20 cellular contexts compared by ENCODE assay signal in the genomic region with DNA sequence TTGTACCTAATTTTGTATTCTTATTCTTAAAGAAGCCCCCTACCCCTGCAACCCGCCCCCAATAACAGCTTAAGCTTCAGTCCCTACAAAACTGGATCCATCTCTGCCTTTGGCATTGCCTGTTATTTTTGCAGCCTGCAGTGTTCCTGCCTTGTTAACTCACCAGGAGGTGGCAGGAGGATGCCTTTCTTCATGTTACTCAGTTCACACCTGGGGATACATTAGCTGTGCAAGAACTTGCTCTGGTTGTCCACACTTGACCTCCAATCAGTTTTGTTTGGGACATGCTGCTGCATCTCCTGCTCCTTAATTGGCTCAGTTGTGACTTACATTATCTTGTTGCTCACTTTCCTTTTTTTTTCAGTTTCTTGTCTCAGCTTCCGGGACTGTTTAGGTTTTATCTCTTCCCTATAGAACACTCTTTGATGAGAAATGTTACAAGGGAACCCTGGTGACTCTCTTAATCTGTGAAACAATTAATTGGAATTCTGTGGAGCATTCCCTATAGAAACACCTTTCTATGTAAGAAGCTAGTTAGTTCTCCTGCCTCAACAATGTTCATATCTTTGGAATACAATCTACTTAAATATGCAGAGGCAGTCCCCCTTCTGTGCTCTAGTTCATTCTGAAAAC.
DNase-seq lines count a peak whose midpoint lies in the region; ATAC-seq, FAIRE-seq and TF ChIP-seq lines count a peak whose summit lies in the region.
"Had no signal": no experiment of that assay in that cellular context is flagged by ENCODE, and none has a peak within 500 bp of the region (broad histone marks: within the 10 kb centered on the region; RNA-seq: fewer than 3 reads in every experiment).

No MANE protein-coding gene starts in this region.

- ATAC-seq in GM19455 (IDR thresholded peaks at IDR 0.05; ENCODE audit: unreplicated experiment), result no peak
- ATAC-seq: activated T-cell treated with anti-CD3 and anti-CD28 coated beads, Interleukin-2, amount 50 U/mL, for 72 hours; CD8-positive, alpha-beta T cell had no signal

- H3K14ac ChIP-seq in mesenchymal stem cell (ENCODE audit: low read length in 2 of 2), result no peak overlapping the region

- no TSS peak for BruUV-seq in OCI-LY7 (replicated peaks; lab: Mats Ljungman, UMichigan)

- H3K4me2 ChIP-seq in mesenchymal stem cell (ENCODE audit: low read length, poor library complexity, severe bottlenecking), result peak overlapping the region; percentile 21
- H3K4me2 ChIP-seq in OCI-LY7 (ENCODE audit: low read length), result no peak overlapping the region

- no peak overlapping the region for H2AK5ac ChIP-seq in mesenchymal stem cell (ENCODE audit: low read length, severe bottlenecking)

- no peak overlapping the region for H3K23ac ChIP-seq in mesenchymal stem cell (ENCODE audit: low read length in 2 of 2)

- CTCF ChIA-PET in OCI-LY7 (lab: Charles Lee; ENCODE audit: unreplicated experiment), result no interaction called here

- intact Hi-C loops in OCI-LY7 (cut with micrococcal nuclease; ENCODE audit: unreplicated experiment), result no loop called here

- H3K18ac ChIP-seq in mesenchymal stem cell (ENCODE audit: low read depth in 1 of 2, low read length in 2 of 2), result no peak overlapping the region

- no peaks in the 10 kb centered on the region for H3K9me2 ChIP-seq in OCI-LY7 (ENCODE audit: insufficient read depth, low read length)

- no peaks in the 10 kb centered on the region for H3K79me1 ChIP-seq in mesenchymal stem cell (replicated peaks; ENCODE audit: low read length, poor library complexity, severe bottlenecking)

- DNase-seq in bronchial epithelial cell (ENCODE audit: low read depth), result peak; percentile 18
- DNase-seq in mesenchymal stem cell, result no peak
- DNase-seq in OCI-LY7 (ENCODE audit: low spot score), result no peak
- DNase-seq in NCI-H1930 (lab: John Stamatoyannopoulos, UW), result no peak
- DNase-seq: activated T-cell treated with anti-CD3 and anti-CD28 coated beads, Interleukin-2, amount 50 U/mL, for 72 hours; CD8-positive, alpha-beta T cell; colonic mucosa; HFFc6; hippocampal formation; NCI-H1048; NCI-H446; stimulated activated naive CD4-positive, alpha-beta T cell; T1000; uterus had no signal

- no peak overlapping the region for H4K91ac ChIP-seq in mesenchymal stem cell (ENCODE audit: low read length)

- 18% methylated on average over 1 of the region's 2 CpGs for WGBS in mesenchymal stem cell

- no peak overlapping the region for H4K8ac ChIP-seq in mesenchymal stem cell (ENCODE audit: low read length)

- no peaks in the 10 kb centered on the region for H4K20me1 ChIP-seq in OCI-LY7 (ENCODE audit: insufficient read depth, low read length)

- TF ChIP-seq CTCF in GM12873 (IDR thresholded peaks at IDR 0.05; ENCODE audit: insufficient read depth, low read depth, low read length, missing control alignments), result peak; percentile 12
- TF ChIP-seq CTCF in LNCAP (IDR thresholded peaks at IDR 0.05), result peak; percentile 44
- peak; percentile 21 for TF ChIP-seq CTCF in bronchial epithelial cell (IDR thresholded peaks at IDR 0.05; ENCODE audit: insufficient read depth, low read length, severe bottlenecking)
- TF ChIP-seq CTCF in OCI-LY7 (conservative IDR thresholded peaks at IDR 0.05; ENCODE audit: low read length), result no peak; the same call in 1 of the 2 replicates

- no peaks in the 10 kb centered on the region for H3K79me2 ChIP-seq in OCI-LY7 (ENCODE audit: insufficient read depth, low read depth, low read length)

- no peaks in the 10 kb centered on the region for H3K4me1 ChIP-seq in mesenchymal stem cell (ENCODE audit: control insufficient read depth, insufficient read depth, low read depth, low read length)
- H3K4me1 ChIP-seq in OCI-LY7 (ENCODE audit: insufficient read depth, low read length, poor library complexity, severe bottlenecking), result no peaks in the 10 kb centered on the region
- H3K4me1 ChIP-seq: colonic mucosa, esophagus muscularis mucosa, uterus had no signal

- no peak overlapping the region for H3K9ac ChIP-seq in mesenchymal stem cell (ENCODE audit: low read length)

- no peak overlapping the region for H2AFZ ChIP-seq in mesenchymal stem cell (ENCODE audit: low read depth, low read length)
- H2AFZ ChIP-seq in OCI-LY7 (ENCODE audit: low read length), result no peak overlapping the region

- no peaks in the 10 kb centered on the region for H3K27me3 ChIP-seq in bronchial epithelial cell (ENCODE audit: control insufficient read depth, insufficient read depth, low read length)
- H3K27me3 ChIP-seq in mesenchymal stem cell (ENCODE audit: control insufficient read depth in 1 of 2, insufficient read depth in 1 of 2, low read length in 2 of 2), result no peaks in the 10 kb centered on the region
- H3K27me3 ChIP-seq: colonic mucosa, esophagus muscularis mucosa, neutrophil, uterus had no signal

- no peaks in the 10 kb centered on the region for H3K36me3 ChIP-seq in bronchial epithelial cell (ENCODE audit: control insufficient read depth, insufficient read depth, low read length)
- no peaks in the 10 kb centered on the region for H3K36me3 ChIP-seq in mesenchymal stem cell (ENCODE audit: control insufficient read depth in 1 of 2, insufficient read depth in 2 of 2, low read depth in 1 of 2, low read length in 2 of 2)
- no peaks in the 10 kb centered on the region for H3K36me3 ChIP-seq in OCI-LY7 (ENCODE audit: insufficient read depth, low read length)
- H3K36me3 ChIP-seq: colonic mucosa, esophagus muscularis mucosa, neutrophil, uterus had no signal

- H3K4ac ChIP-seq in mesenchymal stem cell (ENCODE audit: low read depth in 1 of 2, low read length in 2 of 2), result no peak overlapping the region

- H2BK15ac ChIP-seq in mesenchymal stem cell (ENCODE audit: low read depth, poor library complexity, severe bottlenecking), result no peak overlapping the region

- H3K9me3 ChIP-seq in mesenchymal stem cell (ENCODE audit: control insufficient read depth, low read length), result peaks cover 8% of the 10 kb centered on the region
- H3K9me3 ChIP-seq in OCI-LY7 (ENCODE audit: low read length), result no peaks in the 10 kb centered on the region
- H3K9me3 ChIP-seq: colonic mucosa, neutrophil, uterus had no signal

- H3K4me3 ChIP-seq in bronchial epithelial cell (ENCODE audit: low read depth, low read length) (no peak overlapping the region), mesenchymal stem cell (ENCODE audit: insufficient read depth in 1 of 2, low read depth in 1 of 2, low read length in 2 of 2) (no peak overlapping the region), OCI-LY7 (ENCODE audit: low read depth, low read length, poor library complexity, severe bottlenecking) (no peak overlapping the region)
- H3K4me3 ChIP-seq: colonic mucosa, esophagus muscularis mucosa, uterus had no signal

- no peak overlapping the region for H2BK12ac ChIP-seq in mesenchymal stem cell (ENCODE audit: low read length in 2 of 2)

- no peak overlapping the region for H2BK5ac ChIP-seq in mesenchymal stem cell (ENCODE audit: low read depth, low read length, poor library complexity, severe bottlenecking)

- no peak overlapping the region for H2BK120ac ChIP-seq in mesenchymal stem cell (ENCODE audit: low read depth, low read length)

- POLR2A ChIA-PET in OCI-LY7 (lab: Charles Lee), result no interaction called here

- H3K27ac ChIP-seq in mesenchymal stem cell (ENCODE audit: low read length, poor library complexity, severe bottlenecking), result no peak overlapping the region
- H3K27ac ChIP-seq in OCI-LY7 (ENCODE audit: low read depth, low read length, poor library complexity, severe bottlenecking), result no peak overlapping the region
- H3K27ac ChIP-seq: colonic mucosa, esophagus muscularis mucosa, neutrophil, uterus had no signal

- FAIRE-seq in bronchial epithelial cell (lab: Jason Lieb, UNC), result no peak
- FAIRE-seq: HTR-8/SVneo had no signal
